In genomic region chr22:22959147-22959827, GRCh38 we compare ENCODE assay signal across 8 cellular contexts.
DNase-seq lines count a peak whose midpoint lies in the region; ATAC-seq and TF ChIP-seq lines count a peak whose summit lies in the region.

No MANE protein-coding gene starts in this region.

- POLR2A ChIA-PET in CD4-positive, alpha-beta memory T cell (lab: Charles Lee; ENCODE audit: partially characterized antibody), result no interaction called here

- no peak overlapping the region for H2AFZ ChIP-seq in OCI-LY3 (ENCODE audit: low read depth, low read length)

- TF ChIP-seq POLR2A in suprapubic skin (IDR thresholded peaks at IDR 0.05), result no peak

- peaks cover 11 to 18% of the 10 kb centered on the region in 2 donors for H3K27me3 Mint-ChIP-seq in CD4-positive, alpha-beta memory T cell
- peaks cover 24% of the 10 kb centered on the region for H3K27me3 Mint-ChIP-seq in activated T-cell treated with anti-CD3 and anti-CD28 coated beads, Interleukin-2, amount 50 U/mL, for 24 hours

- no peaks in the 10 kb centered on the region for H3K36me3 ChIP-seq in CD4-positive, alpha-beta memory T cell (ENCODE audit: insufficient read depth, low read length)
- peaks cover 31% of the 10 kb centered on the region for H3K36me3 ChIP-seq in OCI-LY3 (replicated peaks; ENCODE audit: low read depth, low read length)
- no peaks in the 10 kb centered on the region for H3K36me3 ChIP-seq in suprapubic skin

- peaks cover 49% of the 10 kb centered on the region for H4K20me1 ChIP-seq in OCI-LY3 (ENCODE audit: insufficient read depth, low read length)

- H3K9me3 Mint-ChIP-seq in CD4-positive, alpha-beta memory T cell, result peaks cover 0 to 15% (median 7%) of the 10 kb centered on the region in 8 donors
- H3K9me3 Mint-ChIP-seq in activated T-cell treated with anti-CD3 and anti-CD28 coated beads, Interleukin-2, amount 50 U/mL, for 24 hours, result peaks cover 2% of the 10 kb centered on the region

- DNase-seq in CD4-positive, alpha-beta memory T cell, result peak; percentile 59 to 76 (median 68)
- DNase-seq in HS-27A (ENCODE audit: low read depth) (peak; percentile 39), fibroblast of gingiva (ENCODE audit: low read depth) (peak; percentile 35), non-pigmented ciliary epithelial cell (ENCODE audit: low read depth) (peak; percentile 43), suprapubic skin (ENCODE audit: low spot score in 2 of 2) (no peak)
- DNase-seq in activated T-cell treated with anti-CD3 and anti-CD28 coated beads, Interleukin-2, amount 50 U/mL, for 24 hours, result peak; percentile 79

- H3K27ac Mint-ChIP-seq in CD4-positive, alpha-beta memory T cell, result peak overlapping the region in 1 of 7 donors; percentile 29
- H3K27ac Mint-ChIP-seq in activated T-cell treated with anti-CD3 and anti-CD28 coated beads, Interleukin-2, amount 50 U/mL, for 24 hours, result no peak overlapping the region

- H3K9ac ChIP-seq in OCI-LY3 (ENCODE audit: low read length), result 0 out of 2 replicates have a peak overlapping the region, but pooled peaks have one; percentile 7

- no peaks in the 10 kb centered on the region for H3K9me3 ChIP-seq in CD4-positive, alpha-beta memory T cell (ENCODE audit: control insufficient read depth in 1 of 2, low read length in 2 of 2)
- H3K9me3 ChIP-seq in OCI-LY3 (ENCODE audit: insufficient read depth, low read length), result peaks cover 11% of the 10 kb centered on the region
- peaks cover 7% of the 10 kb centered on the region for H3K9me3 ChIP-seq in suprapubic skin

- peaks cover 0 to 6% of the 10 kb centered on the region in 2 donors for H3K36me3 Mint-ChIP-seq in CD4-positive, alpha-beta memory T cell
- H3K36me3 Mint-ChIP-seq in activated T-cell treated with anti-CD3 and anti-CD28 coated beads, Interleukin-2, amount 50 U/mL, for 24 hours (ENCODE audit: low read depth), result no peaks in the 10 kb centered on the region

- H3K27ac ChIP-seq in CD4-positive, alpha-beta memory T cell (ENCODE audit: low read depth, low read length), result no peak overlapping the region
- H3K27ac ChIP-seq in OCI-LY3 (ENCODE audit: low read length) (0 out of 2 replicates have a peak overlapping the region, but pooled peaks have one; percentile 19), suprapubic skin (no peak overlapping the region)

- peaks cover 76% of the 10 kb centered on the region for H3K79me2 ChIP-seq in OCI-LY3 (ENCODE audit: low read length)

- ATAC-seq in HG02938 (IDR thresholded peaks at IDR 0.05; ENCODE audit: unreplicated experiment), result no peak

- H3K4me3 Mint-ChIP-seq in CD4-positive, alpha-beta memory T cell, result no peak overlapping the region
- H3K4me3 Mint-ChIP-seq in activated T-cell treated with anti-CD3 and anti-CD28 coated beads, Interleukin-2, amount 50 U/mL, for 24 hours, result no peak overlapping the region

- intact Hi-C loops in CD4-positive, alpha-beta memory T cell (cut with micrococcal nuclease), result loop anchor here (1.0 to 10.0 kb wide), 4 partner anchors 74 to 172 kb away; partner anchors contain the start of gene IGLL5

- WGBS in suprapubic skin, result 29% methylated on average over 9 of the region's 9 CpGs

- TF ChIP-seq CTCF in OCI-LY3 (IDR thresholded peaks at IDR 0.05; ENCODE audit: low read depth, low read length) (peak; percentile 100), suprapubic skin (IDR thresholded peaks at IDR 0.05) (peak; percentile 53 to 62)

- TF ChIP-seq EP300 in suprapubic skin (IDR thresholded peaks at IDR 0.05), result no peak

- no peak overlapping the region for H3K4me2 ChIP-seq in OCI-LY3 (ENCODE audit: low read length)

- no peaks in the 10 kb centered on the region for H3K27me3 ChIP-seq in CD4-positive, alpha-beta memory T cell (ENCODE audit: insufficient read depth, low read length)
- H3K27me3 ChIP-seq in OCI-LY3 (ENCODE audit: low read depth, low read length) (no peaks in the 10 kb centered on the region), suprapubic skin (peaks cover 10% of the 10 kb centered on the region)

- peaks cover 0 to 4% (median 2%) of the 10 kb centered on the region in 4 donors for H3K4me1 Mint-ChIP-seq in CD4-positive, alpha-beta memory T cell
- H3K4me1 Mint-ChIP-seq in activated T-cell treated with anti-CD3 and anti-CD28 coated beads, Interleukin-2, amount 50 U/mL, for 24 hours (ENCODE audit: low read depth), result peaks cover 3% of the 10 kb centered on the region

- no peaks in the 10 kb centered on the region for H3K4me1 ChIP-seq in CD4-positive, alpha-beta memory T cell (ENCODE audit: insufficient read depth, low read length)
- H3K4me1 ChIP-seq in OCI-LY3 (ENCODE audit: low read length) (peaks cover 30% of the 10 kb centered on the region), suprapubic skin (peaks cover 5% of the 10 kb centered on the region)

- no peak overlapping the region for H3K4me3 ChIP-seq in CD4-positive, alpha-beta memory T cell (ENCODE audit: low read length in 2 of 2)
- H3K4me3 ChIP-seq in OCI-LY3 (ENCODE audit: low read length), result no peak overlapping the region
- no peak overlapping the region for H3K4me3 ChIP-seq in suprapubic skin

- CTCF ChIA-PET in CD4-positive, alpha-beta memory T cell (lab: Charles Lee; ENCODE audit: partially characterized antibody), result interaction anchor here (0.6 to 9.6 kb wide), 26 partner anchors 8 to 428 kb away, joined by 3 to 185 read pairs (median 5); no protein-coding TSS in a partner anchor

Comparison
In these comparisons a context has a peak if more than half of its experiments do, and no peak if none do; other contexts are left out.
1. DNase-seq: peak in CD4-positive, alpha-beta memory T cell (5 of 5), HS-27A (single experiment), activated T-cell treated with anti-CD3 and anti-CD28 coated beads, Interleukin-2, amount 50 U/mL, for 24 hours (single experiment), fibroblast of gingiva (single experiment) and non-pigmented ciliary epithelial cell (single experiment); none in suprapubic skin (0 of 2).